Comparison of ENCODE assay signal across 1 cellular context in genomic region chr18:23922939-23923338, GRCh38.
TF ChIP-seq lines count a peak whose summit lies in the region.

No MANE protein-coding gene starts in this region.

TF ChIP-seq in H1, 55 proteins besides CTCF, POLR2A, EP300 and RAD21 (continued from another document):
- TF ChIP-seq GABPA (IDR thresholded peaks at IDR 0.05; ENCODE audit: borderline replicate concordance, insufficient read depth, low read length) (no peak), SIRT6 (IDR thresholded peaks at IDR 0.05; ENCODE audit: low read length) (no peak)
